Comparison of ENCODE assay signal across 8 cellular contexts in genomic region chr2:88452151-88452851, GRCh38. TPM values are rescaled to one million over a fixed set of nuclear protein-coding genes. Genes with fewer than 3 reads are reported as not detected.
DNase-seq lines count a peak whose midpoint lies in the region; ATAC-seq and TF ChIP-seq lines count a peak whose summit lies in the region.

Gene FOXI3 (minus strand): TSS chr2:88452693. CDS start chr2:88452535, 158 bp downstream.

- H3K27me3 Mint-ChIP-seq in activated CD4-positive, alpha-beta T cell treated with anti-CD3 and anti-CD28 coated beads, Interleukin-2, amount 10 ng/mL, durations not matched to agents 24 days and 14 days = peaks cover 59% of the 10 kb centered on the region
- H3K27me3 Mint-ChIP-seq in activated CD8-positive, alpha-beta T cell treated with anti-CD3 and anti-CD28 coated beads, Interleukin-2, amount 10 ng/mL, durations not matched to agents 7 days and 5 days (ENCODE audit: low read depth) = peaks cover 45% of the 10 kb centered on the region

- peak within 1 kb of the TSS; percentile 76 for H3K4me3 Mint-ChIP-seq in activated CD4-positive, alpha-beta T cell treated with anti-CD3 and anti-CD28 coated beads, Interleukin-2, amount 10 ng/mL, durations not matched to agents 24 days and 14 days
- peak within 1 kb of the TSS; percentile 58 for H3K4me3 Mint-ChIP-seq in activated CD8-positive, alpha-beta T cell treated with anti-CD3 and anti-CD28 coated beads, Interleukin-2, amount 10 ng/mL, durations not matched to agents 7 days and 5 days

- H3K27me3 ChIP-seq in iPS-20b (ENCODE audit: insufficient read depth, low read length) (peaks cover 34% of the 10 kb centered on the region), thyroid gland (peaks cover 34% of the 10 kb centered on the region)

- peak within 1 kb of the TSS; percentile 78 for H3K9ac ChIP-seq in iPS-20b (ENCODE audit: low read depth, low read length)

- H3K9me3 ChIP-seq in iPS-20b (ENCODE audit: insufficient read depth, low read depth, low read length) (no peaks in the 10 kb centered on the region), thyroid gland (no peaks in the 10 kb centered on the region)

- POLR2A ChIA-PET in activated CD8-positive, alpha-beta T cell treated with anti-CD3 and anti-CD28 coated beads, Interleukin-2, amount 10 ng/mL, durations not matched to agents 7 days and 5 days (lab: Charles Lee) = no interaction called here
- POLR2A ChIA-PET in RWPE1 (lab: Yijun Ruan, JAX; ENCODE audit: low non-redundant PET) = no interaction called here

- H3K4me1 ChIP-seq in iPS-20b (ENCODE audit: insufficient read depth, low read length) = no peaks in the 10 kb centered on the region; the same call in 1 of the 2 replicates
- H3K4me1 ChIP-seq in thyroid gland = peaks cover 8 to 12% of the 10 kb centered on the region in 2 donors

- peaks cover 4% of the 10 kb centered on the region for H3K4me1 Mint-ChIP-seq in activated CD4-positive, alpha-beta T cell treated with anti-CD3 and anti-CD28 coated beads, Interleukin-2, amount 10 ng/mL, durations not matched to agents 24 days and 14 days
- peaks cover 8% of the 10 kb centered on the region for H3K4me1 Mint-ChIP-seq in activated CD8-positive, alpha-beta T cell treated with anti-CD3 and anti-CD28 coated beads, Interleukin-2, amount 10 ng/mL, durations not matched to agents 7 days and 5 days (ENCODE audit: low read depth)

- H3K27ac Mint-ChIP-seq in activated CD4-positive, alpha-beta T cell treated with anti-CD3 and anti-CD28 coated beads, Interleukin-2, amount 10 ng/mL, durations not matched to agents 24 days and 14 days = no peak within 1 kb of the TSS
- H3K27ac Mint-ChIP-seq in activated CD8-positive, alpha-beta T cell treated with anti-CD3 and anti-CD28 coated beads, Interleukin-2, amount 10 ng/mL, durations not matched to agents 7 days and 5 days = no peak within 1 kb of the TSS

- H3K4me3 ChIP-seq in iPS-20b (ENCODE audit: low read length) = peak within 1 kb of the TSS; percentile 84
- H3K4me3 ChIP-seq in thyroid gland (replicated peaks in 1 of 3) = peak within 1 kb of the TSS in 1 of 3 donors; percentile 4

- peaks cover 23% of the 10 kb centered on the region for H3K36me3 ChIP-seq in iPS-20b (ENCODE audit: insufficient read depth, low read depth, low read length)
- H3K36me3 ChIP-seq in thyroid gland = no peaks in the 10 kb centered on the region

- DNase-seq in activated CD4-positive, alpha-beta T cell treated with anti-CD3 and anti-CD28 coated beads, Interleukin-2, amount 10 ng/mL, durations not matched to agents 24 days and 14 days = peak; percentile 59
- no peak for DNase-seq in activated CD4-positive, alpha-beta T cell treated with anti-CD3 and anti-CD28 coated beads for 4 hours
- no peak for DNase-seq in activated CD8-positive, alpha-beta T cell treated with anti-CD3 and anti-CD28 coated beads, Interleukin-2, amount 10 ng/mL, durations not matched to agents 7 days and 5 days
- DNase-seq in thyroid gland = peak; percentile 9 to 22
- DNase-seq in pons (ENCODE audit: low spot score) = no peak
- no peak for DNase-seq in RWPE1 (ENCODE audit: low spot score)

- ATAC-seq in activated CD8-positive, alpha-beta T cell treated with anti-CD3 and anti-CD28 coated beads, Interleukin-2, amount 10 ng/mL, durations not matched to agents 7 days and 5 days = peak; percentile 71
- ATAC-seq in GM21447 (IDR thresholded peaks at IDR 0.05; ENCODE audit: unreplicated experiment) = no peak

- H3K27ac ChIP-seq in iPS-20b (ENCODE audit: low read length) = no peak within 1 kb of the TSS
- no peak within 1 kb of the TSS for H3K27ac ChIP-seq in thyroid gland
- no peak within 1 kb of the TSS for H3K27ac ChIP-seq in RWPE1

- no peaks in the 10 kb centered on the region for H3K36me3 Mint-ChIP-seq in activated CD4-positive, alpha-beta T cell treated with anti-CD3 and anti-CD28 coated beads, Interleukin-2, amount 10 ng/mL, durations not matched to agents 24 days and 14 days (ENCODE audit: low read depth)
- no peaks in the 10 kb centered on the region for H3K36me3 Mint-ChIP-seq in activated CD8-positive, alpha-beta T cell treated with anti-CD3 and anti-CD28 coated beads, Interleukin-2, amount 10 ng/mL, durations not matched to agents 7 days and 5 days (ENCODE audit: low read depth)

- intact Hi-C loops in activated CD4-positive, alpha-beta T cell treated with anti-CD3 and anti-CD28 coated beads, Interleukin-2, amount 10 ng/mL, durations not matched to agents 24 days and 14 days (cut with micrococcal nuclease) = no loop called here
- intact Hi-C loops in thyroid gland (cut with DNase I) = no loop called here

- no peak for TF ChIP-seq CTCF in thyroid gland (IDR thresholded peaks at IDR 0.05)
- TF ChIP-seq CTCF in RWPE1 (conservative IDR thresholded peaks at IDR 0.05; ENCODE audit: low read depth) = no peak

- no peak for TF ChIP-seq POLR2A in thyroid gland (IDR thresholded peaks at IDR 0.05)

- CTCF ChIA-PET in activated CD8-positive, alpha-beta T cell treated with anti-CD3 and anti-CD28 coated beads, Interleukin-2, amount 10 ng/mL, durations not matched to agents 7 days and 5 days (lab: Charles Lee) = no interaction called here
- CTCF ChIA-PET in RWPE1 (lab: Yijun Ruan, JAX) = interaction anchor here (0.8 kb wide), 1 partner anchor 261 kb away, joined by 3 read pairs; no protein-coding TSS in a partner anchor

- H3K9me3 Mint-ChIP-seq in activated CD4-positive, alpha-beta T cell treated with anti-CD3 and anti-CD28 coated beads, Interleukin-2, amount 10 ng/mL, durations not matched to agents 24 days and 14 days = no peaks in the 10 kb centered on the region
- no peaks in the 10 kb centered on the region for H3K9me3 Mint-ChIP-seq in activated CD8-positive, alpha-beta T cell treated with anti-CD3 and anti-CD28 coated beads, Interleukin-2, amount 10 ng/mL, durations not matched to agents 7 days and 5 days (ENCODE audit: insufficient read depth)

- WGBS in thyroid gland, 2 donors = 0% methylated on average over 2 of the region's 116 CpGs; no CpG with 5 or more reads in 1 of the 2 donors

RNA-seq across cellular contexts. Expression of gene FOXI3, which starts in this region (rescaled TPM):
- not detected in 2 replicates for total RNA-seq in activated CD4-positive, alpha-beta T cell treated with anti-CD3 and anti-CD28 coated beads, Interleukin-2, amount 10 ng/mL, durations not matched to agents 24 days and 14 days
- total RNA-seq in activated CD8-positive, alpha-beta T cell treated with anti-CD3 and anti-CD28 coated beads, Interleukin-2, amount 10 ng/mL, durations not matched to agents 7 days and 5 days = not detected
- not detected for total RNA-seq in thyroid gland

Comparison
In these comparisons a context has a peak if more than half of its experiments do, and no peak if none do; other contexts are left out.
1. Peak in DNase-seq in activated CD4-positive, alpha-beta T cell treated with anti-CD3 and anti-CD28 coated beads, Interleukin-2, amount 10 ng/mL, durations not matched to agents 24 days and 14 days; RNA of the gene not detected or under 1 TPM.
2. Peak in ATAC-seq in activated CD8-positive, alpha-beta T cell treated with anti-CD3 and anti-CD28 coated beads, Interleukin-2, amount 10 ng/mL, durations not matched to agents 7 days and 5 days; RNA of the gene not detected or under 1 TPM.
3. Peak in DNase-seq in thyroid gland; RNA of the gene not detected or under 1 TPM.